Comparison of ENCODE assay signal across 20 cellular contexts in the genomic region with DNA sequence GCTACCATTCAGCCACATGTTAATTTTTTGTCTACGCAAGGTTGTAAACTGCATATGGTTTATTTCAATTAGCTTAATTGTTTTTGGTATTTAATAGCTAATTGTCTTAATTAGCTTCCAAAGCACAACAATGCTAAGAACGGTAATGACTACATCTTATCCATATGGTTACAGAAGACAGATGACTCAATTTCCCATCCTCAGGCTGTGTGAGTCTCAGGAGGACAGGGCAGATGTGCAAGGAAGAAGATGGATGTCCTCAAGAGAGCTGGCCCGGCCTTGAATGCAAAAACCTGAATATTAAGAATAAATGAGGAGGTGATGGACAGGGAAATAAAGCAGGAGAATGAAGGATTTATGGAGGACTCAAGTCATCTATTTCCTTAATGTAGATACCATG. TPM values are rescaled to one million over a fixed set of nuclear protein-coding genes. Genes with fewer than 3 reads are reported as not detected.
"Had no signal": no experiment of that assay in that cellular context is flagged by ENCODE, and none has a peak within 500 bp of the region (broad histone marks: within the 10 kb centered on the region; RNA-seq: fewer than 3 reads in every experiment).

No MANE protein-coding gene starts in this region.

- DNase-seq: activated CD4-positive, alpha-beta T cell treated with anti-CD3 and anti-CD28 coated beads for 1 hour; activated CD4-positive, alpha-beta T cell treated with anti-CD3 and anti-CD28 coated beads, Interleukin-2, amount 50 U/mL, for 1 hour; activated CD8-positive, alpha-beta memory T cell treated with anti-CD3 and anti-CD28 coated beads for 24 hours; activated CD8-positive, alpha-beta memory T cell treated with anti-CD3 and anti-CD28 coated beads, Interleukin-2, amount 50 U/mL, for 4 hours; activated naive CD4-positive, alpha-beta T cell; activated T-cell treated with anti-CD3 and anti-CD28 coated beads, Interleukin-2, amount 50 U/mL, for 4 hours; colonic mucosa; gastrocnemius medialis; hippocampal formation; nephron progenitor cell; right lobe of liver; small intestine; stimulated activated CD4-positive, alpha-beta T cell treated with anti-CD3 and anti-CD28 coated beads, Interleukin-15, amount 100 ng/mL, for 24 hours; T-helper 9 cell; transverse colon had no signal

- H3K27ac ChIP-seq: colonic mucosa, gastrocnemius medialis, right lobe of liver, transverse colon had no signal

- H3K4me1 Mint-ChIP-seq: stimulated activated memory B cell treated with anti-CD40 and anti-IgM and Interleukin-4, amounts not matched to agents 10 μg/mL and 1 μg/mL and 100 μg/mL, for 72 hours had no signal

- H3K9me3 Mint-ChIP-seq: activated T-helper 2 cell treated with anti-CD3 and anti-CD28 coated beads, Interferon-gamma antibody, Interleukin-2, Interleukin-4, amounts not matched to agents 10 μg/mL and 5 μg/mL and 100 μg/mL, durations not matched to agents 14 hours and 24 hours and 36 hours had no signal

- H3K4me3 ChIP-seq: breast epithelium, colonic mucosa, gastrocnemius medialis, right lobe of liver, transverse colon had no signal

- H3K27me3 ChIP-seq: breast epithelium, colonic mucosa, gastrocnemius medialis, right lobe of liver had no signal

- H3K36me3 Mint-ChIP-seq: activated naive CD8-positive, alpha-beta T cell; stimulated activated memory B cell treated with anti-CD40 and anti-IgM and Interleukin-4, amounts not matched to agents 10 μg/mL and 1 μg/mL and 100 μg/mL, for 72 hours had no signal

- H3K27ac Mint-ChIP-seq: activated naive CD8-positive, alpha-beta T cell; activated T-helper 2 cell treated with anti-CD3 and anti-CD28 coated beads, Interferon-gamma antibody, Interleukin-2, Interleukin-4, amounts not matched to agents 10 μg/mL and 5 μg/mL and 100 μg/mL, durations not matched to agents 14 hours and 24 hours and 36 hours; nephron progenitor cell; stimulated activated memory B cell treated with anti-CD40 and anti-IgM and Interleukin-4, amounts not matched to agents 10 μg/mL and 1 μg/mL and 100 μg/mL, for 72 hours had no signal

- H3K4me1 ChIP-seq: breast epithelium, colonic mucosa, gastrocnemius medialis, right lobe of liver, transverse colon had no signal

- H3K4me3 Mint-ChIP-seq: activated naive CD8-positive, alpha-beta T cell; activated T-cell treated with anti-CD3 and anti-CD28 coated beads, Interleukin-2, amount 50 U/mL, for 4 hours; nephron progenitor cell; stimulated activated memory B cell treated with anti-CD40 and anti-IgM and Interleukin-4, amounts not matched to agents 10 μg/mL and 1 μg/mL and 100 μg/mL, for 72 hours had no signal

- H3K36me3 ChIP-seq: breast epithelium, colonic mucosa, gastrocnemius medialis, right lobe of liver, transverse colon had no signal

- ATAC-seq: activated T-cell treated with anti-CD3 and anti-CD28 coated beads, Interleukin-2, amount 50 U/mL, for 4 hours; gastrocnemius medialis; right lobe of liver; stimulated activated memory B cell treated with anti-CD40 and anti-IgM and Interleukin-4, amounts not matched to agents 10 μg/mL and 1 μg/mL and 100 μg/mL, for 72 hours had no signal

- H3K9me3 ChIP-seq: colonic mucosa, gastrocnemius medialis, right lobe of liver, transverse colon had no signal

RNA-seq across cellular contexts. Expression of a gene that starts 31.4 kb away (rescaled TPM):
- total RNA-seq: T-helper 1 cell treated with Interleukin-12 subunit alpha and Interleukin-12 subunit beta and Interleukin-4 antibody, amounts not matched to agents 30 ng/mL and 1 ng/mL, for 36 hours had no signal
